27 cellular contexts compared by ENCODE assay signal in the genomic region with DNA sequence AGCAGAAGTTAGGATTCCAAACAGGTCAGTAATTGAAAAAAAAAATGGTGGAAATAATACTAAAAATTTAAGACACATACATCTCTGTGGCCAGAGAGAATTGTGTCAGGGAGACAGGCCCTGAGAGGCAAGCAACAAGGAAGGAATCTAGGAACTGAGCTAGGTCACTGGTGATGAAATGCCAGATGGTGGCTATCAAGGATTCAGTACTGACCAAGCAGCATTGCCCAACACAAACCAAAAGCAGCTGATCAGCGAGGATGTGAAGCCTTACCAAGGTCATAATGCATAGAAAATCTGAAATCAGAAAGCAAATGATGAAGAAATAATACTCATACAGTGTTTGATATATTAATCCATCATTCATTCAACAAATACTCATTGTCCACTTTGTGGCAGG.
DNase-seq lines count a peak whose midpoint lies in the region; ATAC-seq, FAIRE-seq and TF ChIP-seq lines count a peak whose summit lies in the region.
"Had no signal": no experiment of that assay in that cellular context is flagged by ENCODE, and none has a peak within 500 bp of the region (broad histone marks: within the 10 kb centered on the region; RNA-seq: fewer than 3 reads in every experiment).

No MANE protein-coding gene starts in this region.

- intact Hi-C loops in IMR-90 (cut with micrococcal nuclease) (no loop called here), sciatic nerve (cut with DNase I) (no loop called here)

- H3K4me3 ChIP-seq in IMR-90 (ENCODE audit: insufficient read depth, low read depth, low read length) (no peak overlapping the region), astrocyte (ENCODE audit: insufficient read depth, low read depth, low read length) (no peak overlapping the region), SJCRH30 (no peak overlapping the region)
- H3K4me3 ChIP-seq: HAP-1 had no signal

- H2AFZ ChIP-seq in IMR-90 (replicated peaks; ENCODE audit: low read length, poor library complexity) (no peak overlapping the region), astrocyte (ENCODE audit: low read depth, low read length) (no peak overlapping the region)

- H2BK15ac ChIP-seq in IMR-90 (ENCODE audit: low read depth, low read length) = no peak overlapping the region

- H3K9me3 Mint-ChIP-seq in astrocyte (ENCODE audit: unreplicated experiment) = no peaks in the 10 kb centered on the region

- no peak overlapping the region for H2BK20ac ChIP-seq in IMR-90 (ENCODE audit: low read depth, low read length)

- H4K8ac ChIP-seq in IMR-90 (ENCODE audit: low read depth in 2 of 2, low read length in 2 of 2) = no peak overlapping the region

- no peak overlapping the region for H3K27ac ChIP-seq in IMR-90 (ENCODE audit: insufficient read depth, low read length)
- no peak overlapping the region for H3K27ac ChIP-seq in astrocyte (ENCODE audit: low read depth, low read length)
- H3K27ac ChIP-seq in SJCRH30 = no peak overlapping the region

- no peaks in the 10 kb centered on the region for H4K20me1 ChIP-seq in IMR-90 (ENCODE audit: insufficient read depth, low read length)
- no peaks in the 10 kb centered on the region for H4K20me1 ChIP-seq in astrocyte (ENCODE audit: insufficient read depth, low read length)

- no CpG with 5 or more reads among the region's 1 CpG for WGBS in IMR-90 (ENCODE audit: extremely low coverage in 2 of 2, insufficient read length in 1 of 2), 2 experiments

- H2AK5ac ChIP-seq in IMR-90 (ENCODE audit: low read depth, low read length) = no peak overlapping the region

- no peak overlapping the region for H3K23ac ChIP-seq in IMR-90 (ENCODE audit: low read depth, low read length)

- no peak for TF ChIP-seq RAD21 in IMR-90 (IDR thresholded peaks at IDR 0.05; ENCODE audit: low read length)

- no peak overlapping the region for H3K56ac ChIP-seq in IMR-90 (ENCODE audit: extremely low read depth, insufficient read depth, low read length)

- H3K27me3 Mint-ChIP-seq in astrocyte (ENCODE audit: low read depth, unreplicated experiment) = no peaks in the 10 kb centered on the region
- H3K27me3 Mint-ChIP-seq: activated naive CD8-positive, alpha-beta T cell treated with anti-CD3 and anti-CD28 coated beads, Interleukin-2, amount 10 ng/mL, durations not matched to agents 7 days and 5 days; CD4-positive, alpha-beta memory T cell; natural killer cell treated with Interleukin-12 subunit alpha and Interleukin-12 subunit beta and Interleukin-15 and Interleukin-18, amount 100 ng/mL, for 72 hours had no signal

- TF ChIP-seq CTCF in IMR-90 (conservative IDR thresholded peaks at IDR 0.05; ENCODE audit: low read depth, low read length) (no peak), astrocyte (IDR thresholded peaks at IDR 0.05; ENCODE audit: insufficient read depth, low read depth, low read length) (no peak)

- H3K9me3 ChIP-seq in IMR-90 (ENCODE audit: control insufficient read depth, insufficient read depth, low read length) (no peaks in the 10 kb centered on the region), astrocyte (ENCODE audit: insufficient read depth, low read depth, low read length) (no peaks in the 10 kb centered on the region), SJCRH30 (replicated peaks) (no peaks in the 10 kb centered on the region)
- H3K9me3 ChIP-seq: HAP-1 had no signal

- no peak overlapping the region for H3K9ac ChIP-seq in IMR-90 (ENCODE audit: low read depth, low read length)
- H3K9ac ChIP-seq in astrocyte (ENCODE audit: low read length) = no peak overlapping the region

- no peak overlapping the region for H3K18ac ChIP-seq in IMR-90 (ENCODE audit: low read depth, low read length)

- no peaks in the 10 kb centered on the region for H3K79me2 ChIP-seq in astrocyte (ENCODE audit: insufficient read depth, low read length)

- no peak overlapping the region for H2BK120ac ChIP-seq in IMR-90 (ENCODE audit: low read depth, low read length)

- H3K4me1 ChIP-seq in IMR-90 (ENCODE audit: control insufficient read depth, insufficient read depth, low read length) = no peaks in the 10 kb centered on the region
- H3K4me1 ChIP-seq in astrocyte (ENCODE audit: insufficient read depth, low read length) = no peaks in the 10 kb centered on the region
- no peaks in the 10 kb centered on the region for H3K4me1 ChIP-seq in SJCRH30
- H3K4me1 ChIP-seq: HAP-1 had no signal

- in situ Hi-C loops in IMR-90 (cut with MboI; ENCODE audit: low sequenced_read_pairs) = no loop called here

- POLR2A ChIA-PET in IMR-90 (lab: Charles Lee; ENCODE audit: unreplicated experiment) = no interaction called here

- CTCF ChIA-PET in IMR-90 (lab: Yijun Ruan, JAX) = no interaction called here

- no peak overlapping the region for H3K4ac ChIP-seq in IMR-90 (ENCODE audit: low read depth, low read length)

- no peak overlapping the region for H2BK5ac ChIP-seq in IMR-90 (ENCODE audit: low read depth, low read length, poor library complexity, severe bottlenecking)

- BruUV-seq in IMR-90 (replicated peaks; lab: Mats Ljungman, UMichigan) = no TSS peak

- H3K36me3 ChIP-seq in IMR-90 (ENCODE audit: control insufficient read depth, insufficient read depth, low read length) (no peaks in the 10 kb centered on the region), astrocyte (ENCODE audit: insufficient read depth, low read length) (no peaks in the 10 kb centered on the region), SJCRH30 (no peaks in the 10 kb centered on the region)
- H3K36me3 ChIP-seq: HAP-1 had no signal

- dilution Hi-C loops in IMR-90 (cut with HindIII; ENCODE audit: low sequenced_read_pairs, unreplicated experiment) = no loop called here

- no peak overlapping the region for H3K27ac Mint-ChIP-seq in astrocyte (ENCODE audit: unreplicated experiment)
- H3K27ac Mint-ChIP-seq: activated CD8-positive, alpha-beta T cell treated with anti-CD3 and anti-CD28 coated beads, Interleukin-2, amount 10 ng/mL, durations not matched to agents 7 days and 5 days; activated naive CD8-positive, alpha-beta T cell treated with anti-CD3 and anti-CD28 coated beads, Interleukin-2, amount 10 ng/mL, durations not matched to agents 7 days and 5 days; CD4-positive, alpha-beta memory T cell; natural killer cell treated with Interleukin-12 subunit alpha and Interleukin-12 subunit beta and Interleukin-15 and Interleukin-18, amount 100 ng/mL, for 72 hours had no signal

- TF ChIP-seq POLR2A in IMR-90 (IDR thresholded peaks at IDR 0.05; ENCODE audit: low read depth, low read length) = no peak

- no peak overlapping the region for H3K14ac ChIP-seq in IMR-90 (replicated peaks; ENCODE audit: low read depth, low read length)

- DNase-seq in IMR-90 = peak; percentile 48
- peak; percentile 45 for DNase-seq in astrocyte (ENCODE audit: low read depth)
- DNase-seq in fibroblast of the conjunctiva (ENCODE audit: low read depth) = peak; percentile 67
- DNase-seq in sciatic nerve (ENCODE audit: low spot score) = no peak
- DNase-seq in SJCRH30 = no peak
- DNase-seq in DMS 273 (lab: John Stamatoyannopoulos, UW; ENCODE audit: unreplicated experiment) = no peak
- DNase-seq: activated CD4-positive, CD25-positive, alpha-beta regulatory T cell; activated CD8-positive, alpha-beta T cell treated with anti-CD3 and anti-CD28 coated beads, Interleukin-2, amount 10 ng/mL, durations not matched to agents 7 days and 5 days; activated effector memory CD4-positive, alpha-beta T cell treated with anti-CD3 and anti-CD28 coated beads, Interleukin-2, amount 50 U/mL, for 16 hours; activated naive CD8-positive, alpha-beta T cell treated with anti-CD3 and anti-CD28 coated beads, Interleukin-2, amount 10 ng/mL, durations not matched to agents 7 days and 5 days; AML-193; CD4-positive, alpha-beta memory T cell; DMS 273 treated with DMSO at 0.1 percent for 48 hours; effector CD8-positive, alpha-beta T cell; head of caudate nucleus; midbrain; NCI-H1417 treated with DMSO at 0.1 percent for 48 hours; NCI-H2081 treated with DMSO at 0.1 percent for 48 hours; NCI-H446 treated with DMSO at 0.1 percent for 48 hours; SHP77; stimulated activated naive CD4-positive, alpha-beta T cell treated with Interleukin-2 at 50 U/mL for 16 hours had no signal

- no peak overlapping the region for H2AK9ac ChIP-seq in IMR-90 (replicated peaks; ENCODE audit: low read depth, low read length, poor library complexity)

- no peak for FAIRE-seq in astrocyte (lab: Jason Lieb, UNC)
- FAIRE-seq: colon, GM19239 had no signal

- H3K4me1 Mint-ChIP-seq in astrocyte (ENCODE audit: low read depth, unreplicated experiment) = no peaks in the 10 kb centered on the region
- H3K4me1 Mint-ChIP-seq: activated naive CD8-positive, alpha-beta T cell treated with anti-CD3 and anti-CD28 coated beads, Interleukin-2, amount 10 ng/mL, durations not matched to agents 7 days and 5 days; CD4-positive, alpha-beta memory T cell had no signal

- H3K9me1 ChIP-seq in IMR-90 (ENCODE audit: insufficient read depth, low read length) = no peaks in the 10 kb centered on the region

- peak; percentile 21; the same call in 1 of the 2 replicates for ATAC-seq in IMR-90 (ENCODE audit: low read depth)
- peak; percentile 76 for ATAC-seq in sciatic nerve
- ATAC-seq in HG03442 (IDR thresholded peaks at IDR 0.05; ENCODE audit: unreplicated experiment) = no peak
- ATAC-seq: activated CD8-positive, alpha-beta T cell treated with anti-CD3 and anti-CD28 coated beads, Interleukin-2, amount 10 ng/mL, durations not matched to agents 7 days and 5 days; left lobe of liver; natural killer cell treated with Interleukin-12 subunit alpha and Interleukin-12 subunit beta and Interleukin-15 and Interleukin-18, amount 100 ng/mL, for 72 hours had no signal

- no peak overlapping the region for H4K5ac ChIP-seq in IMR-90 (ENCODE audit: low read depth, low read length)

- no peak overlapping the region for H3K4me2 ChIP-seq in IMR-90 (ENCODE audit: low read depth, low read length)
- H3K4me2 ChIP-seq in astrocyte (ENCODE audit: low read length) = no peak overlapping the region

- no peaks in the 10 kb centered on the region for H3K36me3 Mint-ChIP-seq in astrocyte (ENCODE audit: low read depth, unreplicated experiment)
- H3K36me3 Mint-ChIP-seq: activated naive CD8-positive, alpha-beta T cell treated with anti-CD3 and anti-CD28 coated beads, Interleukin-2, amount 10 ng/mL, durations not matched to agents 7 days and 5 days; CD4-positive, alpha-beta memory T cell; natural killer cell treated with Interleukin-12 subunit alpha and Interleukin-12 subunit beta and Interleukin-15 and Interleukin-18, amount 100 ng/mL, for 72 hours had no signal

- H3K4me3 Mint-ChIP-seq in astrocyte (ENCODE audit: unreplicated experiment) = no peak overlapping the region
- H3K4me3 Mint-ChIP-seq: activated CD8-positive, alpha-beta T cell treated with anti-CD3 and anti-CD28 coated beads, Interleukin-2, amount 10 ng/mL, durations not matched to agents 7 days and 5 days; activated naive CD8-positive, alpha-beta T cell treated with anti-CD3 and anti-CD28 coated beads, Interleukin-2, amount 10 ng/mL, durations not matched to agents 7 days and 5 days; CD4-positive, alpha-beta memory T cell; natural killer cell treated with Interleukin-12 subunit alpha and Interleukin-12 subunit beta and Interleukin-15 and Interleukin-18, amount 100 ng/mL, for 72 hours had no signal

- no peaks in the 10 kb centered on the region for H3K79me1 ChIP-seq in IMR-90 (ENCODE audit: low read depth in 1 of 2, low read length in 2 of 2)

- H3K27me3 ChIP-seq in IMR-90 (ENCODE audit: control insufficient read depth, insufficient read depth, low read length) = no peaks in the 10 kb centered on the region
- H3K27me3 ChIP-seq in astrocyte (ENCODE audit: insufficient read depth, low read length) = peaks cover 2% of the 10 kb centered on the region
- no peaks in the 10 kb centered on the region for H3K27me3 ChIP-seq in SJCRH30

- no peak overlapping the region for H4K91ac ChIP-seq in IMR-90 (ENCODE audit: insufficient read depth, low read depth, low read length)

Comparison
In these comparisons a context has a peak if more than half of its experiments do, and no peak if none do; other contexts are left out.
1. DNase-seq: peak in IMR-90 (single experiment), astrocyte (single experiment) and fibroblast of the conjunctiva (single experiment); none in sciatic nerve (single experiment), SJCRH30 (0 of 2) and DMS 273 (single experiment).